ENCODE assay signal across 19 cellular contexts in the genomic region with DNA sequence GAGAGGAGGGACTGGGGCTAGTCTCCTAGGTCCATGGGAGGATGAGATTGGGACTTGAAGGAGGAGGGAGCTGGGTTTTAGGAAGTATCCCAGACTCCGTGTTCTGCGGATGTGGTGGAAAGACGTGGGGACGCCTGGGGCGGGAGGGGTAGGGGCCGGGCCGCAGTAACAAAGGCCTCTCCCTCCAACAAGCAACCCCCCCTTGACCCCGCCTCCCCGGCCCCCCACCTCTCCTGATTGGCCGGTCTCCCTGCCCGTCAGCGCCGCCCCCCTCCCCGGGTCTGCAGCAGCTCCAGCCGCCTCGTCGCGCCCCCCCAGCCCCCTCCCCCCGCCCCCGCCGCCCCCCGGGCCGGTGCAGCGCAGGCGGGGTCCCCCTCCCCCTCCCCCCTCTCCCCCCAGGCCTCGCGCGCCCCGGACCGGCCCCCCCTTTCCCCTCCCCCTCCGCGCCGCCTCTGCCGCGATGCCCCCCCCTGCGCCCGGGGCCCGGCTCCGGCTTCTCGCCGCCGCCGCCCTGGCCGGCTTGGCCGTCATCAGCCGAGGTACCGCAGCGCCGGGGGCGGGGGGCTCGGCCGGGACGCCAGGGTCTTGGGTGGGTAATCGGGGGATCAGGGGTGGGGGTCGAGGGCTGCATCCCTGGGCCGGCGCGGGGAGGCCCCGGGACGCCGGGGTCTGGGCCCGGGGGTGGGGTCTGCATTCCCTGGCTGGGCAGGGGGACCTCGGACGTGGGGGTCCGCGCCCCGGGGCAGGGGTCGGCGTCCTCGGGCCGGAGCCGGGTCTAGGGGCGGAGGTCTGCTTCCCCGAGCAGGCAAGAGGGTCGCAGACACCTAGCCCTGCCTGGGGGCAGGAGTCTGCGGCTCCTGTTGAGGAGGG. TPM values are rescaled to one million over a fixed set of nuclear protein-coding genes. Genes with fewer than 3 reads are reported as not detected.
DNase-seq lines count a peak whose midpoint lies in the region; ATAC-seq, FAIRE-seq and TF ChIP-seq lines count a peak whose summit lies in the region.
"Had no signal": no experiment of that assay in that cellular context is flagged by ENCODE, and none has a peak within 500 bp of the region (broad histone marks: within the 10 kb centered on the region; RNA-seq: fewer than 3 reads in every experiment).

IGLON5 (plus strand) TSS at position 257 of the 870 bp plus-strand sequence; CDS start at position 461, 204 bp downstream.

- H3K36me3 ChIP-seq in K562 (ENCODE audit: control insufficient read depth, insufficient read depth, low read length) (no peaks in the 10 kb centered on the region), brain microvascular endothelial cell (replicated peaks) (no peaks in the 10 kb centered on the region)
- H3K36me3 ChIP-seq: Peyer's patch, sigmoid colon had no signal

- POLR2A ChIA-PET in activated CD8-positive, alpha-beta T cell treated with anti-CD3 and anti-CD28 coated beads, Interleukin-2, amount 10 ng/mL, durations not matched to agents 7 days and 5 days (lab: Charles Lee): no interaction called here
- POLR2A ChIA-PET in activated CD8-positive, alpha-beta T cell treated with anti-CD3 and anti-CD28 coated beads for 36 hours (lab: Charles Lee): no interaction called here
- POLR2A ChIA-PET in K562 (lab: Yijun Ruan, JAX): no interaction called here

- in situ Hi-C loops in K562 (cut with MboI): no loop called here
- in situ Hi-C loops in brain microvascular endothelial cell (cut with HindIII; ENCODE audit: low pct_ligation_motif_present, low sequenced_read_pairs): no loop called here

- CTCF ChIA-PET in activated CD8-positive, alpha-beta T cell treated with anti-CD3 and anti-CD28 coated beads, Interleukin-2, amount 10 ng/mL, durations not matched to agents 7 days and 5 days (lab: Charles Lee): no interaction called here
- CTCF ChIA-PET in activated CD8-positive, alpha-beta T cell treated with anti-CD3 and anti-CD28 coated beads for 36 hours (lab: Charles Lee): no interaction called here
- CTCF ChIA-PET in K562 (lab: Yijun Ruan, JAX; ENCODE audit: low intra/inter-chr PET ratio): no interaction called here

- no peak within 1 kb of the TSS for H3K4me3 Mint-ChIP-seq in activated CD8-positive, alpha-beta T cell treated with anti-CD3 and anti-CD28 coated beads, Interleukin-2, amount 10 ng/mL, durations not matched to agents 7 days and 5 days
- H3K4me3 Mint-ChIP-seq in activated CD8-positive, alpha-beta T cell treated with anti-CD3 and anti-CD28 coated beads for 36 hours: no peak within 1 kb of the TSS
- H3K4me3 Mint-ChIP-seq: central memory CD8-positive, alpha-beta T cell; stimulated activated effector memory CD8-positive, alpha-beta T cell treated with anti-CD3 and anti-CD28 coated beads, Interleukin-12 subunit alpha, Interleukin-12 subunit beta, amount 100 ng/mL, for 72 hours had no signal

- no peak for TF ChIP-seq RAD21 in K562 (CRISPR knock-in tag; conservative IDR thresholded peaks at IDR 0.05 in 1 of 2, IDR thresholded peaks at IDR 0.05 in 1 of 2)

- H3K4me3 ChIP-seq in K562: no peak within 1 kb of the TSS
- no peak within 1 kb of the TSS for H3K4me3 ChIP-seq in brain microvascular endothelial cell (ENCODE audit: low read depth, low read length)
- H3K4me3 ChIP-seq: Peyer's patch, sigmoid colon had no signal

- no peak within 1 kb of the TSS for H3K9ac ChIP-seq in K562 (ENCODE audit: insufficient read depth in 1 of 2, low read depth in 2 of 2, low read length in 2 of 2)

- BruUV-seq in K562 (replicated peaks; lab: Mats Ljungman, UMichigan): no TSS peak

- no peak for TF ChIP-seq POLR2A in K562 (conservative IDR thresholded peaks at IDR 0.05)

- intact Hi-C loops in activated CD8-positive, alpha-beta T cell treated with anti-CD3 and anti-CD28 coated beads for 36 hours (cut with micrococcal nuclease): no loop called here
- intact Hi-C loops in K562 (cut with micrococcal nuclease): no loop called here

- H3K27me3 Mint-ChIP-seq in activated CD8-positive, alpha-beta T cell treated with anti-CD3 and anti-CD28 coated beads, Interleukin-2, amount 10 ng/mL, durations not matched to agents 7 days and 5 days (ENCODE audit: low read depth): peaks cover 21% of the 10 kb centered on the region
- peaks cover 46% of the 10 kb centered on the region for H3K27me3 Mint-ChIP-seq in activated CD8-positive, alpha-beta T cell treated with anti-CD3 and anti-CD28 coated beads for 36 hours

- H4K20me1 ChIP-seq in K562 (replicated peaks; ENCODE audit: control insufficient read depth, insufficient read depth, low read length): no peaks in the 10 kb centered on the region

- H3K36me3 Mint-ChIP-seq in activated CD8-positive, alpha-beta T cell treated with anti-CD3 and anti-CD28 coated beads, Interleukin-2, amount 10 ng/mL, durations not matched to agents 7 days and 5 days (ENCODE audit: low read depth): no peaks in the 10 kb centered on the region
- H3K36me3 Mint-ChIP-seq in activated CD8-positive, alpha-beta T cell treated with anti-CD3 and anti-CD28 coated beads for 36 hours (ENCODE audit: low read depth): no peaks in the 10 kb centered on the region
- H3K36me3 Mint-ChIP-seq: stimulated activated effector memory CD8-positive, alpha-beta T cell treated with anti-CD3 and anti-CD28 coated beads, Interleukin-12 subunit alpha, Interleukin-12 subunit beta, amount 100 ng/mL, for 72 hours had no signal

- no peak for TF ChIP-seq EP300 in K562 (IDR thresholded peaks at IDR 0.05; ENCODE audit: low read length)

- no peak within 1 kb of the TSS for H3K4me2 ChIP-seq in K562 (ENCODE audit: insufficient read depth, low read length)

- H3K27ac Mint-ChIP-seq in activated CD8-positive, alpha-beta T cell treated with anti-CD3 and anti-CD28 coated beads, Interleukin-2, amount 10 ng/mL, durations not matched to agents 7 days and 5 days: peak within 1 kb of the TSS; percentile 50
- no peak within 1 kb of the TSS for H3K27ac Mint-ChIP-seq in activated CD8-positive, alpha-beta T cell treated with anti-CD3 and anti-CD28 coated beads for 36 hours
- H3K27ac Mint-ChIP-seq: naive thymus-derived CD4-positive, alpha-beta T cell; stimulated activated effector memory CD8-positive, alpha-beta T cell treated with anti-CD3 and anti-CD28 coated beads, Interleukin-12 subunit alpha, Interleukin-12 subunit beta, amount 100 ng/mL, for 72 hours had no signal

- H3K4me1 Mint-ChIP-seq in activated CD8-positive, alpha-beta T cell treated with anti-CD3 and anti-CD28 coated beads, Interleukin-2, amount 10 ng/mL, durations not matched to agents 7 days and 5 days (ENCODE audit: low read depth): no peaks in the 10 kb centered on the region
- H3K4me1 Mint-ChIP-seq in activated CD8-positive, alpha-beta T cell treated with anti-CD3 and anti-CD28 coated beads for 36 hours (ENCODE audit: low read depth): no peaks in the 10 kb centered on the region

- peaks cover 2% of the 10 kb centered on the region for H3K9me3 ChIP-seq in K562 (replicated peaks; ENCODE audit: control insufficient read depth, insufficient read depth, low read depth, low read length)

- H3K9me3 Mint-ChIP-seq in activated CD8-positive, alpha-beta T cell treated with anti-CD3 and anti-CD28 coated beads, Interleukin-2, amount 10 ng/mL, durations not matched to agents 7 days and 5 days (ENCODE audit: insufficient read depth): peaks cover 11% of the 10 kb centered on the region
- peaks cover 13% of the 10 kb centered on the region for H3K9me3 Mint-ChIP-seq in activated CD8-positive, alpha-beta T cell treated with anti-CD3 and anti-CD28 coated beads for 36 hours

- no peaks in the 10 kb centered on the region for H3K79me2 ChIP-seq in K562 (ENCODE audit: control insufficient read depth, insufficient read depth, low read length)

- DNase-seq in activated CD8-positive, alpha-beta T cell treated with anti-CD3 and anti-CD28 coated beads, Interleukin-2, amount 10 ng/mL, durations not matched to agents 7 days and 5 days: no peak
- DNase-seq in activated CD8-positive, alpha-beta T cell treated with anti-CD3 and anti-CD28 coated beads for 36 hours: no peak
- DNase-seq in K562 (ENCODE audit: extremely low read depth in 1 of 4, low spot score in 3 of 4) (peak in 3 of 4 experiments; percentile 71 to 78 (median 72)), iPS-NIHi7 (ENCODE audit: extremely low spot score) (peak; percentile 91), DMS153 (lab: John Stamatoyannopoulos, UW) (no peak), brain microvascular endothelial cell (no peak)
- DNase-seq in stimulated activated naive CD4-positive, alpha-beta T cell treated with Interleukin-2 at 50 U/mL for 16 hours (lab: John Stamatoyannopoulos, UW): no peak
- DNase-seq: activated CD4-positive, CD25-positive, alpha-beta regulatory T cell treated with anti-CD3 and anti-CD28 coated beads, Interleukin-2, amount 50 U/mL, for 72 hours; erythroblast; KG1; naive thymus-derived CD4-positive, alpha-beta T cell; NCI-H1417 treated with DMSO at 0.1 percent for 48 hours; Peyer's patch; sigmoid colon; T-helper 1 cell had no signal

- no peak for FAIRE-seq in K562 (lab: Jason Lieb, UNC)

- H3K9me1 ChIP-seq in K562 (ENCODE audit: control insufficient read depth, insufficient read depth, low read length): no peaks in the 10 kb centered on the region

- H3K4me1 ChIP-seq in K562 (replicated peaks in 1 of 2; ENCODE audit: control insufficient read depth in 2 of 2, insufficient read depth in 2 of 2, low read length in 2 of 2): peaks cover 0 to 8% of the 10 kb centered on the region in 2 experiments; a peak in 1 of 5 replicates
- H3K4me1 ChIP-seq: Peyer's patch, sigmoid colon had no signal

- TF ChIP-seq CTCF in activated CD8-positive, alpha-beta T cell treated with anti-CD3 and anti-CD28 coated beads for 36 hours (IDR thresholded peaks at IDR 0.05): no peak
- TF ChIP-seq CTCF in K562 (IDR thresholded peaks at IDR 0.05 in 2 of 3, conservative IDR thresholded peaks at IDR 0.05 in 1 of 3; ENCODE audit: insufficient read depth in 2 of 3, low read depth in 1 of 3, low read length in 3 of 3) (no peak), brain microvascular endothelial cell (IDR thresholded peaks at IDR 0.05; ENCODE audit: low read depth, low read length, missing control alignments) (no peak)

- H3K27me3 ChIP-seq in K562 (ENCODE audit: control insufficient read depth in 2 of 2, insufficient read depth in 2 of 2, low read length in 2 of 2): peaks cover 3 to 10% of the 10 kb centered on the region in 2 experiments; a peak in 2 of 5 replicates
- peaks cover 2% of the 10 kb centered on the region for H3K27me3 ChIP-seq in brain microvascular endothelial cell (replicated peaks)
- H3K27me3 ChIP-seq: Peyer's patch had no signal

- 30% methylated on average over 4 of the region's 76 CpGs for WGBS in K562 (ENCODE audit: insufficient coverage, low coverage, missing lambda C conversion rate)

- no peak within 1 kb of the TSS for H3K27ac ChIP-seq in K562 (ENCODE audit: extremely low read depth, low read depth, low read length)
- H3K27ac ChIP-seq in temporal lobe (ENCODE audit: low read depth, low read length): peak within 1 kb of the TSS; percentile 27
- H3K27ac ChIP-seq in brain microvascular endothelial cell: no peak within 1 kb of the TSS
- H3K27ac ChIP-seq: Peyer's patch, sigmoid colon had no signal

- no peak within 1 kb of the TSS for H2AFZ ChIP-seq in K562 (ENCODE audit: low read depth, low read length)

- ATAC-seq in activated CD8-positive, alpha-beta T cell treated with anti-CD3 and anti-CD28 coated beads, Interleukin-2, amount 10 ng/mL, durations not matched to agents 7 days and 5 days: no peak
- no peak for ATAC-seq in activated CD8-positive, alpha-beta T cell treated with anti-CD3 and anti-CD28 coated beads for 36 hours
- no peak for ATAC-seq in K562
- ATAC-seq: naive thymus-derived CD4-positive, alpha-beta T cell had no signal

RNA-seq across cellular contexts. Expression of gene IGLON5, which starts in this region (rescaled TPM):
- not detected for total RNA-seq in activated CD8-positive, alpha-beta T cell treated with anti-CD3 and anti-CD28 coated beads, Interleukin-2, amount 10 ng/mL, durations not matched to agents 7 days and 5 days
- total RNA-seq in activated CD8-positive, alpha-beta T cell treated with anti-CD3 and anti-CD28 coated beads for 36 hours: under 1 TPM; 0.16 to 0.23 TPM
- 0.12 and 0.16 TPM in 2 replicates for total RNA-seq in K562 (2011; cell fraction: chromatin; rRNA removed; ENCODE audit: low replicate concordance)
- total RNA-seq in K562 (2011; cell fraction: nucleolus; rRNA removed): not detected in 2 replicates
- total RNA-seq in K562 (2011; cell fraction: nucleoplasm; rRNA removed): 0.29 TPM in 1 of 2 replicates, not detected in the other
- 0.12 and 0.14 TPM in 2 replicates for total RNA-seq in K562 (2014; rRNA removed)
- total RNA-seq in K562 (2014; rRNA removed; fragmentation: Illumina TruSeq; extraction: Trizol): 0.11 TPM in 1 of 2 replicates, not detected in the other
- 0.04 and 0.07 TPM in 2 replicates for total RNA-seq in K562 (2015; rRNA removed; fragmentation: Illumina TruSeq; extraction: Trizol)
- 0.22 and 0.27 TPM in 2 replicates for total RNA-seq in K562 (2021)
- polyA plus RNA-seq in K562 (2011; rRNA removed): 0.14 TPM in 2 replicates
- 0.24 and 0.34 TPM in 2 replicates for polyA plus RNA-seq in K562 (2011; cell fraction: cytosol; rRNA removed)
- 0.14 TPM in 2 replicates for polyA plus RNA-seq in K562 (2011; cell fraction: nucleus; rRNA removed)
- polyA plus RNA-seq in K562 (2012): 0.19 and 0.23 TPM in 2 replicates
- polyA plus RNA-seq in K562 (2014; fragmentation: Illumina TruSeq; extraction: Trizol): 0.14 and 0.15 TPM in 2 replicates
- not detected for polyA plus RNA-seq in K562 (2014; fragmentation: Nextera tagmentation; extraction: Ambion mirVana)
- 0.03 and 0.18 TPM in 2 replicates for polyA plus RNA-seq in K562 (2014; rRNA removed)
- not detected in 2 replicates for polyA minus RNA-seq in K562 (2011; rRNA and poly(A)+ RNA removed)
- not detected in 2 replicates for polyA minus RNA-seq in K562 (2011; cell fraction: cytosol; rRNA and poly(A)+ RNA removed)
- not detected in 2 replicates for polyA minus RNA-seq in K562 (2011; cell fraction: nucleus; rRNA and poly(A)+ RNA removed)
- total RNA-seq in temporal lobe: 7.9 TPM
- total RNA-seq: naive thymus-derived CD4-positive, alpha-beta T cell; NCI-H460; Peyer's patch had no signal
- polyA plus RNA-seq: naive thymus-derived CD4-positive, alpha-beta T cell had no signal

Comparison
In these comparisons a context has a peak if more than half of its experiments do, and no peak if none do; other contexts are left out.
1. Peak in DNase-seq in K562; RNA of the gene not detected or under 1 TPM.